Comparison of ENCODE assay signal across 8 cellular contexts in the genomic region with DNA sequence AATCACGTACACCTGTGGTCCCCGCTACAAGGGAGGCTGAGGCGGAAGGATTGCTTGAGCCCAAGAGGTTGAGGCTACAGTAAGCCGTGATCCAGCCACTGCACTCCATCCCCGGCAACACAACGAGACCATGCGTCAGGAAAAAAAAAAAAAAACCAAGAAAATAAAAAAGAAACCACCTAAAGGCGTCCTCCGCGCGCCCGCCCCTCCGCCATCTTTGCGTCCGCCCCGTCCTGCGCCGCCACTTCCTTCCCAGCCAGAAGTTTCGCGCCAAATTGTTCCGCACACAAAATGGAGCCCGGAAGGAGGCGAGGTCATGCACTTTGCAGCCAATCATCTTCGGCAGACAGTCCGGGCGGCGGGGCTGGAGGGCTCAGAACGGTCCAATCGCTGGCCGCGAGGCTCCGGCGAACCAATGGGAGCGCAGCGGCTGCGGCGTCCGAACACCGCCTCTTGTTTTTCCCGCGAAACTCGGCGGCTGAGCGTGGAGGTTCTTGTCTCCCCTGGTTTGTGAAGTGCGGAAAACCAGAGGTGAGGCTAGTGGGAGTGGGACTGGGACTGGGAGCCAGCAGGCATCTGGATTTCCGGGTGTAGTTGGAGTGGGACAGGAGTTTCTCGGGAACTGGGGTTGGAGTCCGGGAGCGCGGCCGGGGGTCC. TPM values are rescaled to one million over a fixed set of nuclear protein-coding genes. Genes with fewer than 3 reads are reported as not detected.
A peak's percentile ranks its signal among the peaks of the same experiment; 100 is the strongest.
DNase-seq lines count a peak whose midpoint lies in the region; ATAC-seq and TF ChIP-seq lines count a peak whose summit lies in the region.

Gene MCM5 (plus strand): TSS at position 463 of the 657 bp plus-strand sequence. CDS start 299 bp downstream, outside the sequence.

- H4K20me1 ChIP-seq in smooth muscle cell (ENCODE audit: low read depth) = no peaks in the 10 kb centered on the region

- H3K36me3 ChIP-seq in ACC112 (ENCODE audit: insufficient read depth, low read length) (no peaks in the 10 kb centered on the region), smooth muscle cell (ENCODE audit: low read depth) (no peaks in the 10 kb centered on the region)

- peak within 1 kb of the TSS; percentile 53 for H3K27ac ChIP-seq in ACC112 (ENCODE audit: low read depth, low read length)
- no peak within 1 kb of the TSS for H3K27ac ChIP-seq in smooth muscle cell (ENCODE audit: low read depth)

- H3K9me3 ChIP-seq in smooth muscle cell (replicated peaks; ENCODE audit: low read depth) = no peaks in the 10 kb centered on the region

- TF ChIP-seq CTCF in WI38 (IDR thresholded peaks at IDR 0.05; ENCODE audit: low read depth, low read length) (no peak), cardiac fibroblast (IDR thresholded peaks at IDR 0.05; ENCODE audit: low read depth, low read length) (no peak), smooth muscle cell (IDR thresholded peaks at IDR 0.05; ENCODE audit: borderline replicate concordance, insufficient read depth, poor library complexity, severe bottlenecking) (no peak)

- ATAC-seq in GM18870 (IDR thresholded peaks at IDR 0.05; ENCODE audit: unreplicated experiment) (peak; percentile 88), HG03135 (IDR thresholded peaks at IDR 0.05; ENCODE audit: unreplicated experiment) (peak; percentile 86)

- peaks cover 10% of the 10 kb centered on the region for H3K4me1 ChIP-seq in ACC112 (ENCODE audit: control insufficient read depth, insufficient read depth, low read length, unreplicated experiment)
- peaks cover 6% of the 10 kb centered on the region for H3K4me1 ChIP-seq in smooth muscle cell (ENCODE audit: low read depth)

- H3K9ac ChIP-seq in smooth muscle cell (ENCODE audit: low read depth) = peak within 1 kb of the TSS; percentile 76

- no peaks in the 10 kb centered on the region for H3F3A ChIP-seq in smooth muscle cell (ENCODE audit: low read depth)

- H3K27me3 ChIP-seq in ACC112 (ENCODE audit: insufficient read depth, low read length) (no peaks in the 10 kb centered on the region), smooth muscle cell (ENCODE audit: low read depth) (no peaks in the 10 kb centered on the region)

- H3K4me3 ChIP-seq in ACC112 (ENCODE audit: low read depth, low read length) (peak within 1 kb of the TSS; percentile 83), WI38 (ENCODE audit: low read depth, low read length) (peak within 1 kb of the TSS; percentile 76), cardiac fibroblast (replicated peaks in 1 of 2; ENCODE audit: low read depth in 2 of 2, low read length in 2 of 2) (peak within 1 kb of the TSS; percentile 87 to 96), smooth muscle cell (peak within 1 kb of the TSS; percentile 95)

- peak within 1 kb of the TSS; percentile 100 for H3K4me2 ChIP-seq in smooth muscle cell

- DNase-seq in NCI-H2227 (lab: John Stamatoyannopoulos, UW; ENCODE audit: unreplicated experiment) (peak; percentile 97), cardiac fibroblast (ENCODE audit: low read depth in 2 of 2) (peak; percentile 97 to 98), iPS-NIHi7 (ENCODE audit: extremely low spot score) (peak; percentile 100), smooth muscle cell (lab: John Stamatoyannopoulos, UW; ENCODE audit: unreplicated experiment) (peak; percentile 76)

- H3K79me2 ChIP-seq in ACC112 (ENCODE audit: control insufficient read depth, insufficient read depth, low read length, unreplicated experiment) (peaks cover 3% of the 10 kb centered on the region), smooth muscle cell (ENCODE audit: low read depth) (peaks cover 11% of the 10 kb centered on the region)

- WGBS in smooth muscle cell (ENCODE audit: low lambda C conversion rate) = 7% methylated on average over 49 of the region's 51 CpGs

- H2AFZ ChIP-seq in ACC112 (ENCODE audit: low read length, unreplicated experiment) = peak within 1 kb of the TSS; percentile 70
- H2AFZ ChIP-seq in smooth muscle cell (ENCODE audit: low read depth) = peak within 1 kb of the TSS; percentile 99

RNA-seq across cellular contexts. Expression of gene MCM5, which starts in this region (rescaled TPM):
- total RNA-seq in smooth muscle cell = 7.4 and 28.7 TPM in 2 replicates
- polyA plus RNA-seq in smooth muscle cell = 23.1 and 31.9 TPM in 2 replicates
